In the genomic region with DNA sequence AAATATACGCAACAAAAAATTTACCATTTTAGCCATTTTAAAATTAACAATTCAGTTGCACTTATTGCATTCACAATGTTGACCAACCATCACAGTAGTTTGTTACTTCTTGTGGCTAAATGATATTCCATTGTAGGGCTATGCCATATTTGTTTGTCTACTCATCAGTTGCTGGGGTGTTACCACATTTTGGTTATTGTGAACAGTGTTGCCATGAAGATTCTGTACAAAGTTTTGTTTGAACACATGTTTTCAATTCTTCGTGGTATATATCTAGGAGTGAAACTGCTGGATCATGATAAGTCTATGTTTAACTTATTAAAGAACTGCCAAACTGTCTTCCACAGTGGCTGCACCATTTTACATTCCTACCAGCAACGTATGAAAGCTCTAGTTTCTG, we compare ENCODE assay signal across 16 cellular contexts. TPM values are rescaled to one million over a fixed set of nuclear protein-coding genes. Genes with fewer than 3 reads are reported as not detected.
"Had no signal": no experiment of that assay in that cellular context is flagged by ENCODE, and none has a peak within 500 bp of the region (broad histone marks: within the 10 kb centered on the region; RNA-seq: fewer than 3 reads in every experiment).

No MANE protein-coding gene starts in this region.

- H3K4me1 Mint-ChIP-seq: activated CD8-positive, alpha-beta memory T cell treated with anti-CD3 and anti-CD28 coated beads, Interleukin-2, amount 10 ng/mL, durations not matched to agents 7 days and 5 days; activated naive CD8-positive, alpha-beta T cell treated with anti-CD3 and anti-CD28 coated beads, Interleukin-2, amount 10 ng/mL, durations not matched to agents 7 days and 5 days; naive thymus-derived CD4-positive, alpha-beta T cell had no signal

- H3K4me3 Mint-ChIP-seq: activated CD8-positive, alpha-beta memory T cell treated with anti-CD3 and anti-CD28 coated beads, Interleukin-2, amount 10 ng/mL, durations not matched to agents 7 days and 5 days; activated naive CD8-positive, alpha-beta T cell treated with anti-CD3 and anti-CD28 coated beads, Interleukin-2, amount 10 ng/mL, durations not matched to agents 7 days and 5 days; activated T-cell treated with anti-CD3 and anti-CD28 coated beads, Interleukin-2, amount 50 U/mL, for 4 hours; naive thymus-derived CD4-positive, alpha-beta T cell had no signal

- FAIRE-seq: endothelial cell of umbilical vein had no signal

- H3K36me3 Mint-ChIP-seq: activated CD8-positive, alpha-beta memory T cell treated with anti-CD3 and anti-CD28 coated beads, Interleukin-2, amount 10 ng/mL, durations not matched to agents 7 days and 5 days; activated naive CD8-positive, alpha-beta T cell treated with anti-CD3 and anti-CD28 coated beads, Interleukin-2, amount 10 ng/mL, durations not matched to agents 7 days and 5 days had no signal

- DNase-seq: activated CD4-positive, alpha-beta T cell treated with anti-CD3 and anti-CD28 coated beads for 1 hour; activated CD4-positive, alpha-beta T cell treated with anti-CD3 and anti-CD28 coated beads, Interleukin-2, amount 50 U/mL, for 48 hours; activated CD8-positive, alpha-beta memory T cell treated with anti-CD3 and anti-CD28 coated beads, Interleukin-2, amount 10 ng/mL, durations not matched to agents 7 days and 5 days; activated gamma-delta T cell treated with Interleukin-2 at 50 U/mL for 16 hours; activated naive CD8-positive, alpha-beta T cell treated with anti-CD3 and anti-CD28 coated beads, Interleukin-2, amount 10 ng/mL, durations not matched to agents 7 days and 5 days; activated T-cell treated with anti-CD3 and anti-CD28 coated beads, Interleukin-2, amount 50 U/mL, for 4 hours; aorta; head of caudate nucleus; left cardiac atrium; lower lobe of right lung; naive thymus-derived CD4-positive, alpha-beta T cell; small intestine; T-helper 9 cell had no signal

- H3K27ac Mint-ChIP-seq: activated CD8-positive, alpha-beta memory T cell treated with anti-CD3 and anti-CD28 coated beads, Interleukin-2, amount 10 ng/mL, durations not matched to agents 7 days and 5 days; activated naive CD8-positive, alpha-beta T cell treated with anti-CD3 and anti-CD28 coated beads, Interleukin-2, amount 10 ng/mL, durations not matched to agents 7 days and 5 days; naive thymus-derived CD4-positive, alpha-beta T cell had no signal

- H3K4me1 ChIP-seq: lower lobe of right lung, tibial nerve, vagina had no signal

- H3K4me3 ChIP-seq: lower lobe of right lung, tibial nerve, vagina had no signal

- ATAC-seq: activated CD8-positive, alpha-beta memory T cell treated with anti-CD3 and anti-CD28 coated beads, Interleukin-2, amount 10 ng/mL, durations not matched to agents 7 days and 5 days; activated T-cell treated with anti-CD3 and anti-CD28 coated beads, Interleukin-2, amount 50 U/mL, for 4 hours; left cardiac atrium; lower lobe of right lung; naive thymus-derived CD4-positive, alpha-beta T cell had no signal

- H3K36me3 ChIP-seq: lower lobe of right lung, tibial nerve, vagina had no signal

- H3K9me3 ChIP-seq: lower lobe of right lung, vagina had no signal

- H3K27me3 ChIP-seq: tibial nerve, vagina had no signal

- H3K27ac ChIP-seq: lower lobe of right lung, tibial nerve, vagina had no signal

RNA-seq across cellular contexts. Expression of gene ZNF365, which starts 46.3 kb away (rescaled TPM):
- total RNA-seq: activated CD8-positive, alpha-beta memory T cell treated with anti-CD3 and anti-CD28 coated beads, Interleukin-2, amount 10 ng/mL, durations not matched to agents 7 days and 5 days had no signal
- polyA plus RNA-seq: naive thymus-derived CD4-positive, alpha-beta T cell had no signal
